23 cellular contexts compared by ENCODE assay signal in genomic region chr9:99274511-99274910, GRCh38.
"Had no signal": no experiment of that assay in that cellular context is flagged by ENCODE, and none has a peak within 500 bp of the region (broad histone marks: within the 10 kb centered on the region; RNA-seq: fewer than 3 reads in every experiment).

No MANE protein-coding gene starts in this region.

- H3K4me3 Mint-ChIP-seq: activated CD8-positive, alpha-beta T cell treated with anti-CD3 and anti-CD28 coated beads for 36 hours; activated naive CD4-positive, alpha-beta T cell treated with anti-CD3 and anti-CD28 coated beads, Interleukin-2, amount 10 ng/mL, durations not matched to agents 7 days and 5 days; activated naive CD8-positive, alpha-beta T cell treated with anti-CD3 and anti-CD28 coated beads for 36 hours; activated T-cell treated with anti-CD3 and anti-CD28 coated beads, Interleukin-2, amount 50 U/mL, for 72 hours had no signal

- H3K4me1 Mint-ChIP-seq: activated naive CD4-positive, alpha-beta T cell treated with anti-CD3 and anti-CD28 coated beads, Interleukin-2, amount 10 ng/mL, durations not matched to agents 7 days and 5 days had no signal

- ATAC-seq: activated CD4-positive, CD25-positive, alpha-beta regulatory T cell treated with anti-CD3 and anti-CD28 coated beads, Interleukin-2, amount 50 U/mL, for 24 hours; activated CD8-positive, alpha-beta T cell treated with anti-CD3 and anti-CD28 coated beads for 36 hours had no signal

- H3K9me3 ChIP-seq: breast epithelium had no signal

- H3K4me3 ChIP-seq: breast epithelium, SK-N-MC had no signal

- DNase-seq: activated CD4-positive, alpha-beta T cell treated with anti-CD3 and anti-CD28 coated beads for 4 hours; activated CD8-positive, alpha-beta memory T cell treated with anti-CD3 and anti-CD28 coated beads, Interleukin-2, amount 50 U/mL, for 4 hours; activated CD8-positive, alpha-beta T cell treated with anti-CD3 and anti-CD28 coated beads for 36 hours; activated gamma-delta T cell treated with Interleukin-2 at 50 U/mL for 16 hours; activated naive CD4-positive, alpha-beta T cell treated with anti-CD3 and anti-CD28 coated beads, Interleukin-2, amount 10 ng/mL, durations not matched to agents 7 days and 5 days; activated naive CD8-positive, alpha-beta T cell treated with anti-CD3 and anti-CD28 coated beads for 36 hours; activated T-cell treated with anti-CD3 and anti-CD28 coated beads, Interleukin-2, amount 50 U/mL, for 72 hours; anterior cingulate cortex; caudate nucleus; NCI-H1092; NCI-H1417; NCI-H1930; NCI-H2171 treated with DMSO at 0.1 percent for 48 hours; NCI-H226; NCI-H526; NCI-H774; SIG-M5; T-helper 1 cell; WERI-Rb-1 had no signal

- H3K4me1 ChIP-seq: breast epithelium had no signal

- H3K27ac Mint-ChIP-seq: activated CD8-positive, alpha-beta T cell treated with anti-CD3 and anti-CD28 coated beads for 36 hours; activated naive CD4-positive, alpha-beta T cell treated with anti-CD3 and anti-CD28 coated beads, Interleukin-2, amount 10 ng/mL, durations not matched to agents 7 days and 5 days; activated naive CD8-positive, alpha-beta T cell treated with anti-CD3 and anti-CD28 coated beads for 36 hours; activated T-cell treated with anti-CD3 and anti-CD28 coated beads, Interleukin-2, amount 50 U/mL, for 72 hours; activated T-helper 2 cell treated with anti-CD3 and anti-CD28 coated beads, Interferon-gamma antibody, Interleukin-2, Interleukin-4, amounts not matched to agents 10 μg/mL and 5 μg/mL and 100 μg/mL, durations not matched to agents 14 hours and 24 hours and 36 hours had no signal

- H3K36me3 Mint-ChIP-seq: activated naive CD4-positive, alpha-beta T cell treated with anti-CD3 and anti-CD28 coated beads, Interleukin-2, amount 10 ng/mL, durations not matched to agents 7 days and 5 days; activated naive CD8-positive, alpha-beta T cell treated with anti-CD3 and anti-CD28 coated beads for 36 hours had no signal

- H3K27me3 ChIP-seq: breast epithelium had no signal

- H3K36me3 ChIP-seq: breast epithelium, WERI-Rb-1 had no signal

- H3K27ac ChIP-seq: breast epithelium, SK-N-MC, WERI-Rb-1 had no signal

- H3K9me3 Mint-ChIP-seq: activated CD8-positive, alpha-beta T cell treated with anti-CD3 and anti-CD28 coated beads for 36 hours; activated naive CD4-positive, alpha-beta T cell treated with anti-CD3 and anti-CD28 coated beads, Interleukin-2, amount 10 ng/mL, durations not matched to agents 7 days and 5 days; activated naive CD8-positive, alpha-beta T cell treated with anti-CD3 and anti-CD28 coated beads for 36 hours; activated T-cell treated with anti-CD3 and anti-CD28 coated beads, Interleukin-2, amount 50 U/mL, for 72 hours; activated T-helper 2 cell treated with anti-CD3 and anti-CD28 coated beads, Interferon-gamma antibody, Interleukin-2, Interleukin-4, amounts not matched to agents 10 μg/mL and 5 μg/mL and 100 μg/mL, durations not matched to agents 14 hours and 24 hours and 36 hours had no signal
